ENCODE assay signal across 10 cellular contexts in genomic region chr12:122851820-122852219, GRCh38.
A peak's percentile ranks its signal among the peaks of the same experiment; 100 is the strongest.
DNase-seq lines count a peak whose midpoint lies in the region; TF ChIP-seq lines count a peak whose summit lies in the region.
"Had no signal": no experiment of that assay in that cellular context is flagged by ENCODE, and none has a peak within 500 bp of the region (broad histone marks: within the 10 kb centered on the region; RNA-seq: fewer than 3 reads in every experiment).

No MANE protein-coding gene starts in this region.

- peak overlapping the region in 12 of 21 experiments; percentile 14 to 79 (median 53) for H3K27ac ChIP-seq in skin epidermis

- no peak for TF ChIP-seq CTCF in foreskin fibroblast (IDR thresholded peaks at IDR 0.05; ENCODE audit: low read depth, low read length)

- peak; percentile 89 for DNase-seq in EL
- peak; percentile 88 for DNase-seq in amniotic epithelial cell (ENCODE audit: low read depth)
- peak; percentile 91 to 95 for DNase-seq in foreskin fibroblast
- DNase-seq in NCI-H526 treated with DMSO at 0.1 percent for 48 hours (lab: John Stamatoyannopoulos, UW) = no peak
- no peak for DNase-seq in activated CD8-positive, alpha-beta memory T cell treated with anti-CD3 and anti-CD28 coated beads for 24 hours
- DNase-seq in cortex of kidney (lab: John Stamatoyannopoulos, UW) = no peak
- DNase-seq in NCI-H1436 (lab: John Stamatoyannopoulos, UW) = no peak
- DNase-seq: GDM1 had no signal

- H3K4me3 ChIP-seq in foreskin fibroblast (ENCODE audit: low read depth in 1 of 2, low read length in 2 of 2) (no peak overlapping the region), skin epidermis (no peak overlapping the region)
- H3K4me3 ChIP-seq: body of pancreas had no signal

Comparison
In these comparisons a context has a peak if more than half of its experiments do, and no peak if none do; other contexts are left out.
1. DNase-seq: peak in EL (single experiment), amniotic epithelial cell (single experiment) and foreskin fibroblast (2 of 2); none in NCI-H526 treated with DMSO at 0.1 percent for 48 hours (single experiment), activated CD8-positive, alpha-beta memory T cell treated with anti-CD3 and anti-CD28 coated beads for 24 hours (single experiment), cortex of kidney (single experiment) and NCI-H1436 (single experiment).